16 cellular contexts compared by ENCODE assay signal in the genomic region with DNA sequence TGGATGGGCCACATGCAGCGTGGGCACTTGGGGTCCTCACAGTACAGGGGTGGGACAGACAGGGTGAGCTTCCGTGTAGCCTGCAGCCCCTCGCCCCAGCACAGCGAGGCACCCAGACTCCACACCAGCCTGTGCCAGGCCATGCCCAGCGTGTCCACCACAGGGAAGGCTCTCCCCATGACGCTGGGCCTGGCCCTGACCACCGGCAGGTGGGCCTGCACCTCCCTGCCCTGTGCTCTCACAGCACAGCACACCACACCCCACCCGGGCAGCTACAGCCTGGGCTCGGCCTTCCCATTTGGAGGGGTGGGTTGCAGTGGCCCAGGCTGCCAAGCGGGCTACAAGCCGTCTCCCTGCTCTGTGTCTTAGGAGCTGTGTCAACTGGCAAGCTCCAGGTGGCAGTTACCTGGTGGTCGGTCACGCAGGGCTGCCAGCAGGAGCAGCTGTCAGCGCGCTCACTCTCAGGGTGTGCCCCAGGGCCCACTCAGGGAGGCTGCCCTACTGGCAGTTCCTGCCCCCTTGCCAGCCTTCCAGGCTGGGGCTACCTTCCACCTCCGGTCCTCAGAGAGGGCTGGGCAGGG. TPM values are rescaled to one million over a fixed set of nuclear protein-coding genes. Genes with fewer than 3 reads are reported as not detected.
A peak's percentile ranks its signal among the peaks of the same experiment; 100 is the strongest.
DNase-seq lines count a peak whose midpoint lies in the region; ATAC-seq and TF ChIP-seq lines count a peak whose summit lies in the region.
"Had no signal": no experiment of that assay in that cellular context is flagged by ENCODE, and none has a peak within 500 bp of the region (broad histone marks: within the 10 kb centered on the region; RNA-seq: fewer than 3 reads in every experiment).

No MANE protein-coding gene starts in this region.

- no peaks in the 10 kb centered on the region for H3K36me3 ChIP-seq in BE2C
- peaks cover 0 to 38% (median 0%) of the 10 kb centered on the region in 3 donors for H3K36me3 ChIP-seq in Peyer's patch
- peaks cover 0 to 70% (median 38%) of the 10 kb centered on the region in 6 donors for H3K36me3 ChIP-seq in spleen

- ATAC-seq in GM18867 (IDR thresholded peaks at IDR 0.05; ENCODE audit: unreplicated experiment) (no peak), GM19351 (IDR thresholded peaks at IDR 0.05; ENCODE audit: unreplicated experiment) (no peak)
- ATAC-seq: activated CD8-positive, alpha-beta T cell treated with anti-CD3 and anti-CD28 coated beads, Interleukin-2, amount 10 ng/mL, durations not matched to agents 7 days and 5 days; activated T-cell treated with anti-CD3 and anti-CD28 coated beads, Interleukin-2, amount 50 U/mL, for 4 hours; body of pancreas had no signal

- H3K4me3 ChIP-seq in BE2C (ENCODE audit: low read depth, low read length), result no peak overlapping the region
- H3K4me3 ChIP-seq in Peyer's patch, result no peak overlapping the region
- no peak overlapping the region for H3K4me3 ChIP-seq in spleen
- H3K4me3 ChIP-seq: body of pancreas, left lung had no signal

- H3K27ac ChIP-seq in Peyer's patch, result peak overlapping the region; percentile 12 to 79 (median 50)
- H3K27ac ChIP-seq in layer of hippocampus (ENCODE audit: low read depth, low read length), result peak overlapping the region; percentile 52
- H3K27ac ChIP-seq in spleen, result peak overlapping the region in 6 of 8 donors; percentile 6 to 71 (median 56)
- H3K27ac ChIP-seq: body of pancreas, left lung, parathyroid adenoma had no signal

- whole genome bisulfite sequencing in spleen, 5 donors, result 84 to 94% (median 92%) methylated on average over 7 to 16 of the region's 16 CpGs

- DNase-seq in BE2C, result peak; percentile 1
- DNase-seq in Peyer's patch, result peak in 1 of 3 donors; percentile 40
- peak; percentile 61 for DNase-seq in spleen
- no peak for DNase-seq in T1000 (lab: John Stamatoyannopoulos, UW)
- no peak for DNase-seq in DMS 273 treated with DMSO at 0.1 percent for 48 hours (lab: John Stamatoyannopoulos, UW)
- DNase-seq: activated CD8-positive, alpha-beta T cell treated with anti-CD3 and anti-CD28 coated beads, Interleukin-2, amount 10 ng/mL, durations not matched to agents 7 days and 5 days; activated T-cell treated with anti-CD3 and anti-CD28 coated beads, Interleukin-2, amount 50 U/mL, for 4 hours; CD4-positive, CD25-positive, alpha-beta regulatory T cell; DMS53; NCI-H1694 treated with DMSO at 0.1 percent for 48 hours had no signal

- intact Hi-C loops in spleen (cut with DNase I; ENCODE audit: low total_unique reads), result no loop called here

- no peak for TF ChIP-seq CTCF in BE2C (IDR thresholded peaks at IDR 0.05; ENCODE audit: low read depth, low read length)
- no peak for TF ChIP-seq CTCF in Peyer's patch (IDR thresholded peaks at IDR 0.05)
- TF ChIP-seq CTCF in spleen (IDR thresholded peaks at IDR 0.05 in 8 of 11, conservative IDR thresholded peaks at IDR 0.05 in 3 of 11), result no peak

- H3K9me3 ChIP-seq in BE2C (no peaks in the 10 kb centered on the region), Peyer's patch (no peaks in the 10 kb centered on the region), spleen (no peaks in the 10 kb centered on the region)
- H3K9me3 ChIP-seq: body of pancreas, left lung had no signal

- TF ChIP-seq POLR2A in Peyer's patch (IDR thresholded peaks at IDR 0.05) (no peak), spleen (IDR thresholded peaks at IDR 0.05) (no peak)

- no peaks in the 10 kb centered on the region for H3K27me3 ChIP-seq in BE2C
- H3K27me3 ChIP-seq in Peyer's patch, result no peaks in the 10 kb centered on the region
- H3K27me3 ChIP-seq in layer of hippocampus (ENCODE audit: control insufficient read depth, insufficient read depth, low read length), result no peaks in the 10 kb centered on the region
- no peaks in the 10 kb centered on the region for H3K27me3 ChIP-seq in spleen (replicated peaks in 1 of 7)
- H3K27me3 ChIP-seq: body of pancreas, left lung had no signal

- H3K4me1 ChIP-seq in BE2C, result no peaks in the 10 kb centered on the region
- H3K4me1 ChIP-seq in Peyer's patch, result peaks cover 5 to 25% (median 15%) of the 10 kb centered on the region in 4 donors
- H3K4me1 ChIP-seq in spleen, result peaks cover 27 to 84% (median 50%) of the 10 kb centered on the region in 6 donors
- H3K4me1 ChIP-seq: parathyroid adenoma had no signal

RNA-seq across cellular contexts. Expression of a gene that starts 4.6 kb away (rescaled TPM):
- polyA plus RNA-seq in BE2C (2012; ENCODE audit: insufficient read depth, insufficient read length, low read depth), result 46.1 TPM
- 10 to 100 TPM; 34.7 to 50.4 (median 40.5) TPM for total RNA-seq in Peyer's patch
- total RNA-seq in spleen, result 10 to 100 TPM; 28.1 to 49.8 (median 42.3) TPM
- 10 to 100 TPM; 30.5 to 51.5 (median 32.6) TPM for polyA plus RNA-seq in spleen

Comparison
In these comparisons a context has a peak if more than half of its experiments do, and no peak if none do; other contexts are left out.
1. DNase-seq: peak in BE2C (single experiment) and spleen (single experiment); none in T1000 (single experiment) and DMS 273 treated with DMSO at 0.1 percent for 48 hours (single experiment).
2. Peak in every context shown above with its lines, with median percentiles within 50 percentile points of each other: H3K27ac ChIP-seq.